In genomic region chr2:49270091-49270490, GRCh38 we compare ENCODE assay signal across 22 cellular contexts.
"Had no signal": no experiment of that assay in that cellular context is flagged by ENCODE, and none has a peak within 500 bp of the region (broad histone marks: within the 10 kb centered on the region; RNA-seq: fewer than 3 reads in every experiment).

No MANE protein-coding gene starts in this region.

- H3K9me3 Mint-ChIP-seq: dendritic cell treated with granulocyte-macrophage colony-stimulating factor and Interleukin-4, amounts not matched to agents 40 ng/mL and 50 ng/mL, for 4 days had no signal

- H3K4me3 Mint-ChIP-seq: dendritic cell treated with granulocyte-macrophage colony-stimulating factor and Interleukin-4, amounts not matched to agents 40 ng/mL and 50 ng/mL, for 4 days; effector memory CD8-positive, alpha-beta T cell; immature natural killer cell; naive thymus-derived CD4-positive, alpha-beta T cell had no signal

- H3K4me3 ChIP-seq: colonic mucosa, esophagus muscularis mucosa, gastroesophageal sphincter, heart left ventricle, hepatocyte, left lung, lower lobe of right lung had no signal

- H3K36me3 Mint-ChIP-seq: immature natural killer cell; naive thymus-derived CD4-positive, alpha-beta T cell had no signal

- H3K27me3 Mint-ChIP-seq: dendritic cell treated with granulocyte-macrophage colony-stimulating factor and Interleukin-4, amounts not matched to agents 40 ng/mL and 50 ng/mL, for 4 days; effector memory CD8-positive, alpha-beta T cell; naive thymus-derived CD4-positive, alpha-beta T cell had no signal

- H2AFZ ChIP-seq: hepatocyte had no signal

- H3K4me2 ChIP-seq: hepatocyte had no signal

- ATAC-seq: effector memory CD8-positive, alpha-beta T cell; foreskin keratinocyte; gastroesophageal sphincter; heart left ventricle; left colon; left lung; left ventricle myocardium superior; lower lobe of right lung; naive thymus-derived CD4-positive, alpha-beta T cell had no signal

- H3K9me3 ChIP-seq: colonic mucosa, esophagus muscularis mucosa, gastroesophageal sphincter, heart left ventricle, left lung, lower lobe of right lung had no signal

- H3K4me1 Mint-ChIP-seq: immature natural killer cell; naive thymus-derived CD4-positive, alpha-beta T cell had no signal

- H3K27ac ChIP-seq: colonic mucosa, esophagus muscularis mucosa, foreskin keratinocyte, gastroesophageal sphincter, heart left ventricle, hepatocyte, left lung, lower lobe of right lung had no signal

- DNase-seq: colonic mucosa; cortex of kidney; effector CD8-positive, alpha-beta T cell; effector memory CD8-positive, alpha-beta T cell; foreskin keratinocyte; heart left ventricle; hypothalamus; immature natural killer cell; islet precursor cell; kidney; kidney glomerular epithelial cell; left colon; left lung; left ventricle myocardium superior; lower lobe of right lung; mesenchymal stem cell; midbrain; naive thymus-derived CD4-positive, alpha-beta T cell had no signal

- H3K27me3 ChIP-seq: colonic mucosa, esophagus muscularis mucosa, foreskin keratinocyte, gastroesophageal sphincter, heart left ventricle, hepatocyte, left lung had no signal

- H3K27ac Mint-ChIP-seq: dendritic cell treated with granulocyte-macrophage colony-stimulating factor and Interleukin-4, amounts not matched to agents 40 ng/mL and 50 ng/mL, for 4 days; effector memory CD8-positive, alpha-beta T cell; immature natural killer cell; naive thymus-derived CD4-positive, alpha-beta T cell had no signal

- H3K79me2 ChIP-seq: hepatocyte had no signal

- H3K36me3 ChIP-seq: colonic mucosa, esophagus muscularis mucosa, gastroesophageal sphincter, heart left ventricle, left lung, lower lobe of right lung had no signal

- H3K4me1 ChIP-seq: colonic mucosa, foreskin keratinocyte, gastroesophageal sphincter, left lung, lower lobe of right lung had no signal
